Comparison of ENCODE assay signal across 18 cellular contexts in genomic region chr18:35611518-35611917, GRCh38. TPM values are rescaled to one million over a fixed set of nuclear protein-coding genes. Genes with fewer than 3 reads are reported as not detected.
DNase-seq lines count a peak whose midpoint lies in the region; ATAC-seq and TF ChIP-seq lines count a peak whose summit lies in the region.
"Had no signal": no experiment of that assay in that cellular context is flagged by ENCODE, and none has a peak within 500 bp of the region (broad histone marks: within the 10 kb centered on the region; RNA-seq: fewer than 3 reads in every experiment).

No MANE protein-coding gene starts in this region.

- H3K9ac ChIP-seq in SK-N-SH: no peak overlapping the region
- H3K9ac ChIP-seq: BLaER1, KMS-11 had no signal

- H3K4me2 ChIP-seq in SK-N-SH: no peak overlapping the region
- H3K4me2 ChIP-seq: BLaER1, KMS-11 had no signal

- TF ChIP-seq EP300 in SK-N-SH (IDR thresholded peaks at IDR 0.05; ENCODE audit: borderline replicate concordance in 1 of 2, low read depth in 1 of 2, low read length in 1 of 2): no peak

- intact Hi-C loops in thyroid gland (cut with DNase I): no loop called here

- no peaks in the 10 kb centered on the region for H3K9me2 ChIP-seq in SK-N-SH

- peaks cover 50% of the 10 kb centered on the region for H3K79me2 ChIP-seq in SK-N-SH (ENCODE audit: insufficient read depth)

- H3K4me1 ChIP-seq in SK-N-SH (ENCODE audit: control insufficient read depth in 1 of 2, insufficient read depth in 2 of 2, low read depth in 1 of 2, low read length in 1 of 2) (peaks cover 0 to 12% of the 10 kb centered on the region in 2 experiments; a peak in 3 of 4 replicates), thyroid gland (peaks cover 28 to 33% of the 10 kb centered on the region in 2 donors)

- peaks cover 14% of the 10 kb centered on the region for H3K4me1 Mint-ChIP-seq in T-helper 17 cell
- H3K4me1 Mint-ChIP-seq in endothelial cell (ENCODE audit: unreplicated experiment): peaks cover 36% of the 10 kb centered on the region

- TF ChIP-seq CTCF in SK-N-SH (IDR thresholded peaks at IDR 0.05) (no peak), endothelial cell (IDR thresholded peaks at IDR 0.05; ENCODE audit: unreplicated experiment) (no peak), thyroid gland (IDR thresholded peaks at IDR 0.05) (no peak)

- 36% methylated on average over 1 of the region's 1 CpG for WGBS in SK-N-SH (ENCODE audit: low lambda C conversion rate)
- WGBS in thyroid gland, 2 donors: 48 to 52% methylated on average over 1 of the region's 1 CpG

- no peak for TF ChIP-seq RAD21 in SK-N-SH (IDR thresholded peaks at IDR 0.05; ENCODE audit: low read length)

- H3K27ac Mint-ChIP-seq in T-helper 17 cell: peak overlapping the region; percentile 11
- H3K27ac Mint-ChIP-seq in endothelial cell (ENCODE audit: unreplicated experiment): peak overlapping the region; percentile 27
- H3K27ac Mint-ChIP-seq: CD8-positive, alpha-beta T cell; HFFc6 had no signal

- DNase-seq in SK-N-SH (peak; percentile 25), T-helper 17 cell (no peak), endothelial cell (ENCODE audit: low spot score) (no peak), thyroid gland (peak; percentile 26 to 35), DMS53 treated with DMSO at 0.1 percent for 48 hours (lab: John Stamatoyannopoulos, UW; ENCODE audit: unreplicated experiment) (no peak), SIG-M5 (lab: John Stamatoyannopoulos, UW) (no peak)
- DNase-seq in activated CD4-positive, alpha-beta T cell treated with anti-CD3 and anti-CD28 coated beads, Interleukin-2, amount 50 U/mL, for 4 hours: no peak
- DNase-seq: CD8-positive, alpha-beta T cell; GF-D8; HFFc6; MG63; NCI-H1092 treated with DMSO at 0.1 percent for 48 hours; NCI-H1694; NCI-H524 treated with DMSO at 0.1 percent for 48 hours; NK-92 treated with Interleukin-12 subunit alpha and Interleukin-12 subunit beta, amount 100 ng/mL, for 24 hours had no signal

- peaks cover 14% of the 10 kb centered on the region; the same call in 1 of the 2 replicates for H4K20me1 ChIP-seq in SK-N-SH (ENCODE audit: insufficient read depth)

- POLR2A ChIA-PET in SK-N-SH (lab: Yijun Ruan, JAX): no interaction called here

- H3K27me3 ChIP-seq in SK-N-SH (ENCODE audit: insufficient read depth) (no peaks in the 10 kb centered on the region), thyroid gland (no peaks in the 10 kb centered on the region)
- H3K27me3 ChIP-seq: BLaER1, MG63 had no signal

- H3K9me3 Mint-ChIP-seq in endothelial cell (ENCODE audit: unreplicated experiment): no peaks in the 10 kb centered on the region
- H3K9me3 Mint-ChIP-seq: CD8-positive, alpha-beta T cell; HFFc6 had no signal

- no peak overlapping the region for H3K27ac ChIP-seq in SK-N-SH (ENCODE audit: low read depth in 2 of 2, low read length in 1 of 2)
- H3K27ac ChIP-seq in thyroid gland: no peak overlapping the region
- H3K27ac ChIP-seq: BLaER1, KMS-11 had no signal

- H3K36me3 Mint-ChIP-seq in T-helper 17 cell (ENCODE audit: low read depth) (no peaks in the 10 kb centered on the region), endothelial cell (ENCODE audit: low read depth, unreplicated experiment) (no peaks in the 10 kb centered on the region)
- H3K36me3 Mint-ChIP-seq: CD8-positive, alpha-beta T cell had no signal

- CTCF ChIA-PET in SK-N-SH (lab: Yijun Ruan, JAX): interaction anchor here (1.2 to 1.5 kb wide), 3 partner anchors 12 to 25 kb away, joined by 3 to 6 read pairs (median 4); no protein-coding TSS in a partner anchor

- no peak; the same call in 2 of the 3 replicates for ATAC-seq in SK-N-SH treated with all-trans-retinoic acid at 6 μM for 48 hours
- no peak for ATAC-seq in T-helper 17 cell
- ATAC-seq: CD8-positive, alpha-beta T cell had no signal

- H3K36me3 ChIP-seq in SK-N-SH (replicated peaks in 1 of 2; ENCODE audit: control insufficient read depth in 1 of 2, insufficient read depth in 2 of 2, low read length in 1 of 2): peaks cover 0 to 4% of the 10 kb centered on the region in 2 experiments
- no peaks in the 10 kb centered on the region for H3K36me3 ChIP-seq in thyroid gland
- H3K36me3 ChIP-seq: BLaER1, MG63 had no signal

- TF ChIP-seq POLR2A in thyroid gland (IDR thresholded peaks at IDR 0.05): no peak

- H3F3A ChIP-seq in SK-N-SH (replicated peaks; ENCODE audit: insufficient read depth): no peaks in the 10 kb centered on the region

- H3K9me3 ChIP-seq in SK-N-SH: no peaks in the 10 kb centered on the region
- H3K9me3 ChIP-seq in T-helper 17 cell (ENCODE audit: control insufficient read depth, low read length, poor library complexity, severe bottlenecking): no peaks in the 10 kb centered on the region
- H3K9me3 ChIP-seq in thyroid gland: no peaks in the 10 kb centered on the region
- H3K9me3 ChIP-seq: MG63 had no signal

- H3K27me3 Mint-ChIP-seq in T-helper 17 cell: no peaks in the 10 kb centered on the region
- peaks cover 2% of the 10 kb centered on the region for H3K27me3 Mint-ChIP-seq in endothelial cell (ENCODE audit: unreplicated experiment)

- no peak overlapping the region for H2AFZ ChIP-seq in SK-N-SH (ENCODE audit: low read depth)

- H3K4me3 ChIP-seq in SK-N-SH (ENCODE audit: low read depth in 2 of 2, low read length in 1 of 2) (no peak overlapping the region), thyroid gland (replicated peaks in 1 of 3) (no peak overlapping the region)
- H3K4me3 ChIP-seq: BLaER1, MG63 had no signal

- H3K4me3 Mint-ChIP-seq in T-helper 17 cell: no peak overlapping the region
- H3K4me3 Mint-ChIP-seq in endothelial cell (ENCODE audit: unreplicated experiment): no peak overlapping the region
- H3K4me3 Mint-ChIP-seq: CD8-positive, alpha-beta T cell; HFFc6 had no signal

TF ChIP-seq in SK-N-SH, 30 proteins besides CTCF, POLR2A, EP300 and RAD21 (continues in another document):
- TF ChIP-seq SIN3A (IDR thresholded peaks at IDR 0.05; ENCODE audit: borderline replicate concordance, low read depth, low read length): no peak
- TF ChIP-seq TAF1 (IDR thresholded peaks at IDR 0.05; ENCODE audit: borderline replicate concordance, low read depth, low read length): no peak
- no peak for TF ChIP-seq ELF1 (IDR thresholded peaks at IDR 0.05)
- TF ChIP-seq MEF2A (IDR thresholded peaks at IDR 0.05; ENCODE audit: borderline replicate concordance, low read depth): no peak
- no peak for TF ChIP-seq IRF3 (IDR thresholded peaks at IDR 0.05; ENCODE audit: low read depth, low read length)
- TF ChIP-seq GATA2 (CRISPR knock-in tag; IDR thresholded peaks at IDR 0.05): no peak
- TF ChIP-seq FOXJ3 (CRISPR knock-in tag; IDR thresholded peaks at IDR 0.05): no peak
- TF ChIP-seq FOXM1 (IDR thresholded peaks at IDR 0.05; ENCODE audit: low read depth): no peak
- TF ChIP-seq USF2 (IDR thresholded peaks at IDR 0.05; ENCODE audit: borderline replicate concordance, low read depth, low read length): no peak

TF ChIP-seq in SK-N-SH treated with all-trans-retinoic acid at 6 μM for 48 hours, 23 proteins besides CTCF, POLR2A, EP300 and RAD21 (continues in another document):
- TF ChIP-seq, protein P1, sequence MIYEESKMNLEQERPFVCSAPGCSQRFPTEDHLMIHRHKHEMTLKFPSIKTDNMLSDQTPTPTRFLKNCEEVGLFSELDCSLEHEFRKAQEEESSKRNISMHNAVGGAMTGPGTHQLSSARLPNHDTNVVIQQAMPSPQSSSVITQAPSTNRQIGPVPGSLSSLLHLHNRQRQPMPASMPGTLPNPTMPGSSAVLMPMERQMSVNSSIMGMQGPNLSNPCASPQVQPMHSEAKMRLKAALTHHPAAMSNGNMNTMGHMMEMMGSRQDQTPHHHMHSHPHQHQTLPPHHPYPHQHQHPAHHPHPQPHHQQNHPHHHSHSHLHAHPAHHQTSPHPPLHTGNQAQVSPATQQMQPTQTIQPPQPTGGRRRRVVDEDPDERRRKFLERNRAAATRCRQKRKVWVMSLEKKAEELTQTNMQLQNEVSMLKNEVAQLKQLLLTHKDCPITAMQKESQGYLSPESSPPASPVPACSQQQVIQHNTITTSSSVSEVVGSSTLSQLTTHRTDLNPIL (CRISPR knock-in tag; IDR thresholded peaks at IDR 0.05; ENCODE audit: low read depth): no peak
- TF ChIP-seq TCF4 (CRISPR knock-in tag; IDR thresholded peaks at IDR 0.05; ENCODE audit: borderline replicate concordance) (no peak), ISL1 (CRISPR knock-in tag; IDR thresholded peaks at IDR 0.05) (no peak), POU6F1 (CRISPR knock-in tag; IDR thresholded peaks at IDR 0.05; ENCODE audit: borderline replicate concordance, low read depth) (no peak), GLIS3 (CRISPR knock-in tag; IDR thresholded peaks at IDR 0.05) (no peak), ZFP3 (CRISPR knock-in tag; IDR thresholded peaks at IDR 0.05) (no peak), CSDC2 (CRISPR knock-in tag; IDR thresholded peaks at IDR 0.05) (no peak), ZC3H10 (CRISPR knock-in tag; IDR thresholded peaks at IDR 0.05) (no peak), SNAI2 (CRISPR knock-in tag; IDR thresholded peaks at IDR 0.05) (no peak), ZFP30 (CRISPR knock-in tag; IDR thresholded peaks at IDR 0.05) (no peak)

RNA-seq across cellular contexts. Expression of gene GALNT1, which starts 30.0 kb away (rescaled TPM):
- polyA plus RNA-seq in SK-N-SH (2012; rRNA removed): 15.7 and 23.8 TPM in 2 replicates
- 30.6 and 35.9 TPM in 2 replicates for polyA plus RNA-seq in SK-N-SH (2012; cell fraction: cytosol; rRNA removed)
- polyA plus RNA-seq in SK-N-SH (2012; cell fraction: nucleus; rRNA removed): 3.8 and 9.3 TPM in 2 replicates
- 10 to 100 TPM; 23.7 to 28.3 TPM for total RNA-seq in T-helper 17 cell
- 174 TPM for total RNA-seq in endothelial cell (ENCODE audit: unreplicated experiment)
- total RNA-seq in thyroid gland: 100 to 1,000 TPM in 1 of 4 donors, 10 to 100 TPM in 3; 38.7 to 191 (median 46.3) TPM

Comparison
In these comparisons a context has a peak if more than half of its experiments do, and no peak if none do; other contexts are left out.
1. DNase-seq: peak in SK-N-SH (single experiment) and thyroid gland (2 of 2); none in T-helper 17 cell (0 of 3), endothelial cell (single experiment), DMS53 treated with DMSO at 0.1 percent for 48 hours (single experiment), activated CD4-positive, alpha-beta T cell treated with anti-CD3 and anti-CD28 coated beads, Interleukin-2, amount 50 U/mL, for 4 hours (0 of 2) and SIG-M5 (single experiment).